Comparison of ENCODE assay signal across 8 cellular contexts in the genomic region with DNA sequence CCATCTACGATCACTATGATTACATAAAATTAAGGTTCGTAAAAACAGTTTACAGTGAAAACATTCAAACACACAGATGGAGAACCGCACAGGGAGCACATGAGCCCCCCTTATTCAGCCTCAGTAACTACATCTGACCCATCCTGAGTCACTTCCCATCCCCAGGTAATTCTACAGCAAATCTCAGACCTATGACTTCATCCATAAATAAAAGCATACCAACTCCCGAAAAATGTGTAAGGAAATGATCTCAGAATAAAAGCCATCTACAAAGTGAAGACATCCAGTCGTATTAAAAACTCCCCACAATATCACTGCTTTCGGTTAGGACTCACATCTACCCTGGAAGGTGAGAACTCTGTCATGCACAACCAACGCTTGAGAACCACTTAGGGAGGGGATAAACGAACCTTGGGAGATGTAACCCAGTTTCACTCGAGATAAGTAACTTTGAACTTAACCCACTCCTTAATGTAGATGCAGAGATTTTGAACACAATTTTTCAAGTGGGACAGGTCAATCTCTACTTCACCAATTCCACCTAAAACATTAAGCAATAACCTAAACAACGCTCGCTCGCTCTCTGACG. TPM values are rescaled to one million over a fixed set of nuclear protein-coding genes. Genes with fewer than 3 reads are reported as not detected.
DNase-seq lines count a peak whose midpoint lies in the region; ATAC-seq, FAIRE-seq and TF ChIP-seq lines count a peak whose summit lies in the region.

No MANE protein-coding gene starts in this region.

- TF ChIP-seq POLR2A in A549 (IDR thresholded peaks at IDR 0.05; ENCODE audit: low read length) (no peak), suprapubic skin (IDR thresholded peaks at IDR 0.05) (no peak)

- 27% methylated on average over 13 of the region's 13 CpGs for WGBS in A549 (ENCODE audit: missing lambda C conversion rate)
- WGBS in suprapubic skin = 22% methylated on average over 13 of the region's 13 CpGs

- H3K4me1 Mint-ChIP-seq in activated naive CD4-positive, alpha-beta T cell treated with anti-CD3 and anti-CD28 coated beads, Interleukin-2, amount 10 ng/mL, durations not matched to agents 7 days and 5 days = peaks cover 47% of the 10 kb centered on the region
- peaks cover 35 to 48% of the 10 kb centered on the region in 2 donors for H3K4me1 Mint-ChIP-seq in immature natural killer cell

- H3K9me3 Mint-ChIP-seq in activated naive CD4-positive, alpha-beta T cell treated with anti-CD3 and anti-CD28 coated beads, Interleukin-2, amount 10 ng/mL, durations not matched to agents 7 days and 5 days = no peaks in the 10 kb centered on the region
- H3K9me3 Mint-ChIP-seq in immature natural killer cell = no peaks in the 10 kb centered on the region

- TF ChIP-seq EP300 in A549 (IDR thresholded peaks at IDR 0.05) (no peak), suprapubic skin (IDR thresholded peaks at IDR 0.05) (no peak)

- H3K27ac ChIP-seq in A549 (peak overlapping the region; percentile 92 to 94), suprapubic skin (no peak overlapping the region)

- POLR2A ChIA-PET in A549 (lab: Yijun Ruan, JAX) = no interaction called here

- no peaks in the 10 kb centered on the region for H3K27me3 ChIP-seq in H7 (ENCODE audit: control insufficient read depth, insufficient read depth, low read length)
- H3K27me3 ChIP-seq in suprapubic skin = no peaks in the 10 kb centered on the region

- ATAC-seq in A549 = no peak
- ATAC-seq in GM21360 (IDR thresholded peaks at IDR 0.05; ENCODE audit: unreplicated experiment) = no peak
- no peak for ATAC-seq in GM21390 (IDR thresholded peaks at IDR 0.05; ENCODE audit: unreplicated experiment)

- H3K4me1 ChIP-seq in A549 (peaks cover 24% of the 10 kb centered on the region), suprapubic skin (peaks cover 34% of the 10 kb centered on the region)

- H3K36me3 Mint-ChIP-seq in activated naive CD4-positive, alpha-beta T cell treated with anti-CD3 and anti-CD28 coated beads, Interleukin-2, amount 10 ng/mL, durations not matched to agents 7 days and 5 days = peaks cover 31% of the 10 kb centered on the region
- peaks cover 5 to 31% (median 17%) of the 10 kb centered on the region in 3 donors for H3K36me3 Mint-ChIP-seq in immature natural killer cell

- CTCF ChIA-PET in A549 (lab: Yijun Ruan, JAX) = interaction anchor here (1.6 kb wide), 1 partner anchor 20 kb away, joined by 6 read pairs; no protein-coding TSS in a partner anchor
- CTCF ChIA-PET in activated naive CD4-positive, alpha-beta T cell treated with anti-CD3 and anti-CD28 coated beads, Interleukin-2, amount 10 ng/mL, durations not matched to agents 7 days and 5 days (lab: Charles Lee) = no interaction called here

- peak overlapping the region; percentile 99 for H3K4me3 ChIP-seq in A549
- H3K4me3 ChIP-seq in H7 (ENCODE audit: insufficient read depth, low read depth, low read length) = peak overlapping the region; percentile 91
- H3K4me3 ChIP-seq in suprapubic skin = peak overlapping the region; percentile 81

- H3K36me3 ChIP-seq in H7 (replicated peaks; ENCODE audit: control insufficient read depth, insufficient read depth, low read length) = peaks cover 28% of the 10 kb centered on the region
- H3K36me3 ChIP-seq in suprapubic skin = peaks cover 36% of the 10 kb centered on the region

- H3K4me3 Mint-ChIP-seq in activated naive CD4-positive, alpha-beta T cell treated with anti-CD3 and anti-CD28 coated beads, Interleukin-2, amount 10 ng/mL, durations not matched to agents 7 days and 5 days = peak overlapping the region; percentile 98
- H3K4me3 Mint-ChIP-seq in immature natural killer cell = peak overlapping the region; percentile 84 to 96 (median 93)

- H3K4me2 ChIP-seq in A549 = peak overlapping the region; percentile 96

- DNase-seq in A549 (ENCODE audit: low read depth in 1 of 2, low spot score in 1 of 2) (peak in 1 of 2 experiments; percentile 46), H7 (no peak), immature natural killer cell (peak; percentile 49 to 60 (median 60)), suprapubic skin (ENCODE audit: low spot score in 2 of 2) (no peak), NCI-H146 (lab: John Stamatoyannopoulos, UW) (no peak)
- DNase-seq in activated naive CD4-positive, alpha-beta T cell treated with anti-CD3 and anti-CD28 coated beads, Interleukin-2, amount 10 ng/mL, durations not matched to agents 7 days and 5 days = no peak

- TF ChIP-seq CTCF in A549 (IDR thresholded peaks at IDR 0.05) = no peak
- TF ChIP-seq CTCF in suprapubic skin (IDR thresholded peaks at IDR 0.05) = no peak

- no peak for TF ChIP-seq RAD21 in A549 (conservative IDR thresholded peaks at IDR 0.05 in 1 of 2, IDR thresholded peaks at IDR 0.05 in 1 of 2)

- H3K27ac Mint-ChIP-seq in activated naive CD4-positive, alpha-beta T cell treated with anti-CD3 and anti-CD28 coated beads, Interleukin-2, amount 10 ng/mL, durations not matched to agents 7 days and 5 days = peak overlapping the region; percentile 99
- peak overlapping the region; percentile 93 to 99 (median 96) for H3K27ac Mint-ChIP-seq in immature natural killer cell

- FAIRE-seq in A549 (lab: Jason Lieb, UNC) = no peak

- no peaks in the 10 kb centered on the region for H3K9me3 ChIP-seq in A549
- no peaks in the 10 kb centered on the region for H3K9me3 ChIP-seq in suprapubic skin

- peaks cover 3% of the 10 kb centered on the region for H3K27me3 Mint-ChIP-seq in activated naive CD4-positive, alpha-beta T cell treated with anti-CD3 and anti-CD28 coated beads, Interleukin-2, amount 10 ng/mL, durations not matched to agents 7 days and 5 days
- peaks cover 13 to 23% (median 17%) of the 10 kb centered on the region in 3 donors for H3K27me3 Mint-ChIP-seq in immature natural killer cell (ENCODE audit: low read depth in 3 of 3)

TF ChIP-seq in A549, 52 proteins besides CTCF, POLR2A, EP300 and RAD21:
- no peak for TF ChIP-seq E2F6 (IDR thresholded peaks at IDR 0.05; ENCODE audit: borderline replicate concordance, low read depth)
- TF ChIP-seq, protein P1, sequence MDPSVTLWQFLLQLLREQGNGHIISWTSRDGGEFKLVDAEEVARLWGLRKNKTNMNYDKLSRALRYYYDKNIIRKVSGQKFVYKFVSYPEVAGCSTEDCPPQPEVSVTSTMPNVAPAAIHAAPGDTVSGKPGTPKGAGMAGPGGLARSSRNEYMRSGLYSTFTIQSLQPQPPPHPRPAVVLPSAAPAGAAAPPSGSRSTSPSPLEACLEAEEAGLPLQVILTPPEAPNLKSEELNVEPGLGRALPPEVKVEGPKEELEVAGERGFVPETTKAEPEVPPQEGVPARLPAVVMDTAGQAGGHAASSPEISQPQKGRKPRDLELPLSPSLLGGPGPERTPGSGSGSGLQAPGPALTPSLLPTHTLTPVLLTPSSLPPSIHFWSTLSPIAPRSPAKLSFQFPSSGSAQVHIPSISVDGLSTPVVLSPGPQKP (IDR thresholded peaks at IDR 0.05; ENCODE audit: low read depth, low read length) = no peak
- no peak for TF ChIP-seq SMC3 (IDR thresholded peaks at IDR 0.05)
- TF ChIP-seq ESRRA (IDR thresholded peaks at IDR 0.05; ENCODE audit: borderline replicate concordance, low read length) = no peak
- no peak for TF ChIP-seq HOXB5 (CRISPR knock-in tag; IDR thresholded peaks at IDR 0.05)
- TF ChIP-seq CBX8 (IDR thresholded peaks at IDR 0.05) = no peak
TF ChIP-seq in A549: peak in this region for 0.

RNA-seq across cellular contexts. Expression of gene USP36, which starts 1.3 kb away (rescaled TPM):
- polyA plus RNA-seq in A549 (2011; rRNA removed) (49.0 and 59.0 TPM in 2 replicates), A549 (2017; fragmentation: RNase III; extraction: RNeasy Plus Mini Kit Qiagen cat#74134 plus additional on column Dnase treatment) (40.7 to 43.8 TPM (median 41.1 TPM) in 3 replicates), immature natural killer cell (10 to 100 TPM in 2 of 3 donors, 1 to 10 TPM in 1; 9.6 to 31.7 (median 22.7) TPM)
- 41.6 and 47.2 TPM in 2 replicates for polyA plus RNA-seq in A549 (2012; cell fraction: cytosol; rRNA removed)
- polyA plus RNA-seq in A549 (2012; cell fraction: nucleus; rRNA removed) = 118 and 157 TPM in 2 replicates
- 79.8 and 90.9 TPM in 2 replicates for polyA minus RNA-seq in A549 (2011; rRNA and poly(A)+ RNA removed)
- 24.6 and 32.8 TPM in 2 replicates for total RNA-seq in H7 (2014; rRNA removed; shearing (Covaris generic))
- 100 to 1,000 TPM in 1 of 4 donors, 10 to 100 TPM in 3; 60.1 to 118 (median 74.4) TPM for total RNA-seq in suprapubic skin

RNA-seq across cellular contexts. Expression of gene CYTH1, which starts 57.2 kb away (rescaled TPM):
- 36.0 and 38.5 TPM in 2 replicates for polyA plus RNA-seq in A549 (2011; rRNA removed)
- polyA plus RNA-seq in A549 (2012; cell fraction: cytosol; rRNA removed) = 27.3 and 34.2 TPM in 2 replicates
- polyA plus RNA-seq in A549 (2012; cell fraction: nucleus; rRNA removed) = 72.4 and 88.1 TPM in 2 replicates
- 45.9 to 54.3 TPM (median 46.2 TPM) in 3 replicates for polyA plus RNA-seq in A549 (2017; fragmentation: RNase III; extraction: RNeasy Plus Mini Kit Qiagen cat#74134 plus additional on column Dnase treatment)
- polyA minus RNA-seq in A549 (2011; rRNA and poly(A)+ RNA removed) = 32.0 and 37.1 TPM in 2 replicates
- total RNA-seq in H7 (2014; rRNA removed; shearing (Covaris generic)) = 10.3 and 11.3 TPM in 2 replicates
- 100 to 1,000 TPM; 176 to 336 (median 233) TPM for polyA plus RNA-seq in immature natural killer cell
- total RNA-seq in suprapubic skin = 10 to 100 TPM; 57.6 to 88.6 (median 74.9) TPM

Comparison
In these comparisons a context has a peak if more than half of its experiments do, and no peak if none do; other contexts are left out.
1. DNase-seq: peak in immature natural killer cell (3 of 3); none in H7 (single experiment), activated naive CD4-positive, alpha-beta T cell treated with anti-CD3 and anti-CD28 coated beads, Interleukin-2, amount 10 ng/mL, durations not matched to agents 7 days and 5 days (single experiment), suprapubic skin (0 of 2) and NCI-H146 (single experiment).
2. Peak in every context shown above with its lines, with median percentiles within 50 percentile points of each other: H3K4me3 ChIP-seq.